Comparison of ENCODE assay signal across 17 cellular contexts in the genomic region with DNA sequence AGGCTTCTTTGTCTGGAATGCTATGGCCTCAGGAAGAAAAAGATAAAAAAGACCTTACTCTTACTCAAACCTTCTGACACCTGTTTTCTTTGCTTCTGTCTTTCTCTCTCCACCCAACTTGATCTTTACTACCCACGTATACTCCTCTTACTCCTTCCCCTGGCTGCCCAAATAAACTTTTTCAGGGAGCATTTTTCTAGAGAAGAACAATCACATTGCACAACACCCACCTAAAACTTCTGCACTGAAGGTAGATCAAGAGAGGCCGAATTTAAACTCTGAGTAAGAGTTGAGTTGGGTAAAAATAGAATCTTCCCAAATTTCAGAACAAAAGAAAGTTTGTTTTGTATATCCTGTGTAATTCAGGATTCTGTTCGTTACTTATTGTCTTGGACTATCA. TPM values are rescaled to one million over a fixed set of nuclear protein-coding genes. Genes with fewer than 3 reads are reported as not detected.
"Had no signal": no experiment of that assay in that cellular context is flagged by ENCODE, and none has a peak within 500 bp of the region (broad histone marks: within the 10 kb centered on the region; RNA-seq: fewer than 3 reads in every experiment).

No MANE protein-coding gene starts in this region.

- H3K9me3 Mint-ChIP-seq: central memory CD8-positive, alpha-beta T cell; dendritic cell treated with granulocyte-macrophage colony-stimulating factor and Interleukin-4, amounts not matched to agents 40 ng/mL and 50 ng/mL, for 4 days; endodermal cell; natural killer cell treated with Interleukin-12 subunit alpha and Interleukin-12 subunit beta and Interleukin-15 and Interleukin-18, amount 100 ng/mL, for 72 hours; T-cell had no signal

- ATAC-seq: left colon; natural killer cell treated with Interleukin-12 subunit alpha and Interleukin-12 subunit beta and Interleukin-15 and Interleukin-18, amount 100 ng/mL, for 72 hours; T-cell had no signal

- H3K27ac ChIP-seq: SJCRH30, stomach, tibial artery, vagina had no signal

- H3K36me3 Mint-ChIP-seq: natural killer cell treated with Interleukin-12 subunit alpha and Interleukin-12 subunit beta and Interleukin-15 and Interleukin-18, amount 100 ng/mL, for 72 hours; T-cell had no signal

- H3K4me1 ChIP-seq: tibial artery, vagina had no signal

- H3K4me3 Mint-ChIP-seq: central memory CD8-positive, alpha-beta T cell; dendritic cell treated with granulocyte-macrophage colony-stimulating factor and Interleukin-4, amounts not matched to agents 40 ng/mL and 50 ng/mL, for 4 days; endodermal cell; natural killer cell treated with Interleukin-12 subunit alpha and Interleukin-12 subunit beta and Interleukin-15 and Interleukin-18, amount 100 ng/mL, for 72 hours; T-cell had no signal

- H3K27me3 Mint-ChIP-seq: central memory CD8-positive, alpha-beta T cell had no signal

- DNase-seq: activated CD4-positive, alpha-beta T cell treated with anti-CD3 and anti-CD28 coated beads for 4 hours; activated gamma-delta T cell; left colon; stomach; T-cell; tibial artery had no signal

- H3K27me3 ChIP-seq: SJCRH30, stomach, vagina had no signal

- H3K27ac Mint-ChIP-seq: dendritic cell treated with granulocyte-macrophage colony-stimulating factor and Interleukin-4, amounts not matched to agents 40 ng/mL and 50 ng/mL, for 4 days; endodermal cell; natural killer cell treated with Interleukin-12 subunit alpha and Interleukin-12 subunit beta and Interleukin-15 and Interleukin-18, amount 100 ng/mL, for 72 hours; T-cell had no signal

RNA-seq across cellular contexts. Expression of a gene that starts 3.9 kb away (rescaled TPM):
- total RNA-seq: endodermal cell; esophagus mucosa; left colon; lung; mucosa of gallbladder; natural killer cell treated with Interleukin-12 subunit alpha and Interleukin-12 subunit beta and Interleukin-15 and Interleukin-18, amount 100 ng/mL, for 72 hours; omental fat pad; SJCRH30; skeletal muscle tissue; stomach; vagina had no signal
- polyA plus RNA-seq: lung, stomach had no signal

RNA-seq across cellular contexts. Expression of a gene that starts 20.5 kb away (rescaled TPM):
- total RNA-seq: endodermal cell; esophagus mucosa; left colon; lung; mucosa of gallbladder; natural killer cell treated with Interleukin-12 subunit alpha and Interleukin-12 subunit beta and Interleukin-15 and Interleukin-18, amount 100 ng/mL, for 72 hours; omental fat pad; SJCRH30; skeletal muscle tissue; stomach; T-cell; vagina had no signal
- polyA plus RNA-seq: lung, stomach had no signal
